ENCODE assay signal across 8 cellular contexts in the genomic region with DNA sequence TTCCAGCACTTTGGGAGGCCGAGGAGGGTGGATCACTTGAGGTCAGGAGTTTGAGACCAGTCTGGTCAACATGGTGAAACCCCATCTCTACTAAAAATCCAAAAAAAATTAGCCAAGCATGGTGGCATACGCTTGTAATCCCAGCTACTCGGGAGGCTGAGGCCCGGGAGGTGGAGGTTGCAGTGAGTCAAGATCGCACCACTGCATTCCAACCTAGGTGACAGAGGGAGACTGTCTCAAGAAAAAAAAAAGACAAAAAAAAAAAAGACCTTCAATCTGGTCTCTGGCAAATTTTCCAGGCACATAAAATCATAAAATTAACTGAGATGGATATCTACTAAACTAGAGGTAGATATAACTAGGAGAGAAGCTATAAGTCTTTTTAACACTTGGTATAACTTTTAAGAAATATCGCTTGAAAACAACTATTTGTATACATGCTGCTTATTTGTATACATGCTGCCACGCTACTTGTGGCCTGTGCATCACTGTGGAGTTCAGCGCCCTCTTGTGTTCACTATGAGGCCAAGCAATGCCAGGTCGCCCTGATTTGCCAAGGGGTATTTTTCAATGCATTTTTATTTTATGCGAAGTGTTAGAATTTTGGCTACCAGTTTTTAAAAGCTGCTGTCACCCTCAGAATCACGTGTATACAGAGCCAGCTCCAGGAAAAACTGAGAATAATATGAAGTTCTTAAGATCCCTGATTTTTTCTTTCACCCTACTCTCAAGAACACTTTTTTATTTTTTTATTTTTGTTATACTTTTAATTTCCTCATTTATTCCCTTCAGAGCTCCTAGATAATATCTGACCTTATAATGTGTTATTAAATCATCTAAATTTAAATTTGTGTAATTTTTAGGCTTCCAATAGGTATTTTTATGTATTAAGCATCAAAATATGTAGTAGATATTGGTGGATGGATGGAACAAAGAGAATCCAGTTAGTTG. TPM values are rescaled to one million over a fixed set of nuclear protein-coding genes. Genes with fewer than 3 reads are reported as not detected.
DNase-seq lines count a peak whose midpoint lies in the region; ATAC-seq and TF ChIP-seq lines count a peak whose summit lies in the region.

No MANE protein-coding gene starts in this region.

- peaks cover 7% of the 10 kb centered on the region for H3K9me3 Mint-ChIP-seq in WTC11
- H3K9me3 Mint-ChIP-seq in central memory CD8-positive, alpha-beta T cell, result no peaks in the 10 kb centered on the region

- no peaks in the 10 kb centered on the region; the same call in none of the 2 replicates for H3K27me3 Mint-ChIP-seq in WTC11 (ENCODE audit: low read depth)
- H3K27me3 Mint-ChIP-seq in central memory CD8-positive, alpha-beta T cell, result no peaks in the 10 kb centered on the region

- ATAC-seq in HG02798 (IDR thresholded peaks at IDR 0.05; ENCODE audit: poor library complexity, unreplicated experiment) (peak; percentile 76), WTC11 (peak; percentile 81), left colon (peak; percentile 65)
- peak; percentile 80 for ATAC-seq in central memory CD8-positive, alpha-beta T cell (replicated peaks; ENCODE audit: extremely low read depth, poor library complexity, severe bottlenecking)

- peak; percentile 89 for TF ChIP-seq CTCF in GM12865 (IDR thresholded peaks at IDR 0.05; ENCODE audit: insufficient read depth, low read depth, low read length, missing control alignments)
- TF ChIP-seq CTCF in WTC11 (IDR thresholded peaks at IDR 0.05), result peak; percentile 74

- no peak overlapping the region for H3K27ac Mint-ChIP-seq in WTC11
- no peak overlapping the region for H3K27ac Mint-ChIP-seq in central memory CD8-positive, alpha-beta T cell (ENCODE audit: low read depth)

- CTCF ChIA-PET in WTC11 (lab: Charles Lee), result interaction anchor here (0.6 to 6.3 kb wide), 9 partner anchors 9 to 1093 kb away, joined by 3 to 43 read pairs (median 5); partner anchors contain the start of gene CYCS

- H3K4me3 ChIP-seq in GM12865 (ENCODE audit: low read depth, low read length), result no peak overlapping the region

- no peaks in the 10 kb centered on the region; the same call in 1 of the 2 replicates for H3K36me3 Mint-ChIP-seq in WTC11
- H3K36me3 Mint-ChIP-seq in central memory CD8-positive, alpha-beta T cell (ENCODE audit: insufficient read depth), result no peaks in the 10 kb centered on the region

- H3K4me3 Mint-ChIP-seq in WTC11, result no peak overlapping the region
- no peak overlapping the region for H3K4me3 Mint-ChIP-seq in central memory CD8-positive, alpha-beta T cell

- intact Hi-C loops in left colon (cut with DNase I, micrococcal nuclease), result no loop called here

- H3K4me1 Mint-ChIP-seq in WTC11, result peaks cover 5% of the 10 kb centered on the region
- peaks cover 7% of the 10 kb centered on the region for H3K4me1 Mint-ChIP-seq in central memory CD8-positive, alpha-beta T cell

- DNase-seq in GM12865 (ENCODE audit: low read depth), result peak; percentile 86
- peak; percentile 63 for DNase-seq in NCI-H2196 (lab: John Stamatoyannopoulos, UW; ENCODE audit: unreplicated experiment)
- DNase-seq in WTC11 (ENCODE audit: low spot score), result peak; percentile 58
- DNase-seq in central memory CD8-positive, alpha-beta T cell (ENCODE audit: low spot score in 2 of 2), result peak; percentile 26 to 38
- DNase-seq in left colon, result peak in 1 of 2 donors; percentile 43
- DNase-seq in stimulated activated CD4-positive, alpha-beta T cell treated with anti-CD3 and anti-CD28 coated beads, Interleukin-4, amount 100 ng/mL, for 24 hours, result peak; percentile 59
- no peak for DNase-seq in NK-92 (lab: John Stamatoyannopoulos, UW; ENCODE audit: unreplicated experiment)

- POLR2A ChIA-PET in WTC11 (lab: Charles Lee), result interaction anchor here (0.6 to 0.7 kb wide), 2 partner anchors 27 to 151 kb away, joined by 3 to 4 read pairs; partner anchors contain the start of gene CYCS

TF ChIP-seq in WTC11, 78 proteins besides CTCF, POLR2A, EP300 and RAD21:
- TF ChIP-seq MYBL2 (CRISPR knock-in tag; IDR thresholded peaks at IDR 0.05) (no peak), STAT6 (CRISPR knock-in tag; conservative IDR thresholded peaks at IDR 0.05; ENCODE audit: low read depth) (no peak), SMAD4 (CRISPR knock-in tag; IDR thresholded peaks at IDR 0.05) (no peak), MXD4 (CRISPR knock-in tag; IDR thresholded peaks at IDR 0.05; ENCODE audit: borderline replicate concordance) (no peak)
- TF ChIP-seq, protein P1, sequence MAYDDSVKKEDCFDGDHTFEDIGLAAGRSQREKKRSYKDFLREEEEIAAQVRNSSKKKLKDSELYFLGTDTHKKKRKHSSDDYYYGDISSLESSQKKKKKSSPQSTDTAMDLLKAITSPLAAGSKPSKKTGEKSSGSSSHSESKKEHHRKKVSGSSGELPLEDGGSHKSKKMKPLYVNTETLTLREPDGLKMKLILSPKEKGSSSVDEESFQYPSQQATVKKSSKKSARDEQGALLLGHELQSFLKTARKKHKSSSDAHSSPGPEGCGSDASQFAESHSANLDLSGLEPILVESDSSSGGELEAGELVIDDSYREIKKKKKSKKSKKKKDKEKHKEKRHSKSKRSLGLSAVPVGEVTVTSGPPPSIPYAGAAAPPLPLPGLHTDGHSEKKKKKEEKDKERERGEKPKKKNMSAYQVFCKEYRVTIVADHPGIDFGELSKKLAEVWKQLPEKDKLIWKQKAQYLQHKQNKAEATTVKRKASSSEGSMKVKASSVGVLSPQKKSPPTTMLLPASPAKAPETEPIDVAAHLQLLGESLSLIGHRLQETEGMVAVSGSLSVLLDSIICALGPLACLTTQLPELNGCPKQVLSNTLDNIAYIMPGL (CRISPR knock-in tag; IDR thresholded peaks at IDR 0.05), result no peak
TF ChIP-seq in WTC11: peak in this region for 0.

RNA-seq across cellular contexts. Expression of gene CYCS, which starts 26.7 kb away (rescaled TPM):
- total RNA-seq in WTC11 (2021) (215 to 249 TPM (median 217 TPM) in 3 replicates), left colon (100 to 1,000 TPM; 337 to 391 TPM)
